ENCODE assay signal across 8 cellular contexts in genomic region chr16:69726313-69727060, GRCh38. TPM values are rescaled to one million over a fixed set of nuclear protein-coding genes. Genes with fewer than 3 reads are reported as not detected.
DNase-seq lines count a peak whose midpoint lies in the region; ATAC-seq and TF ChIP-seq lines count a peak whose summit lies in the region.

TSS of gene NQO1 (minus strand) at chr16:69726560. CDS start at chr16:69726439, 121 bp downstream.

- peak within 1 kb of the TSS; percentile 88 for H3K4me3 Mint-ChIP-seq in nephron progenitor cell
- H3K4me3 Mint-ChIP-seq in stimulated activated naive CD8-positive, alpha-beta T cell treated with anti-CD3 and anti-CD28 coated beads, Interleukin-15, amount 100 ng/mL, for 72 hours = peak within 1 kb of the TSS; percentile 95 to 99

- H3K27ac ChIP-seq in KMS-11 = peak within 1 kb of the TSS; percentile 96
- peak within 1 kb of the TSS; percentile 98 for H3K27ac ChIP-seq in RWPE1

- H3K4me2 ChIP-seq in KMS-11 = peak within 1 kb of the TSS; percentile 96

- no peaks in the 10 kb centered on the region for H4K20me1 ChIP-seq in KMS-11 (ENCODE audit: insufficient read depth)

- H3K4me3 ChIP-seq in KMS-11 (IDR thresholded peaks at IDR 0.05; ENCODE audit: insufficient read depth, low read depth, low read length) (no peak within 1 kb of the TSS), fibroblast of the aortic adventitia (ENCODE audit: low read depth, low read length) (peak within 1 kb of the TSS; percentile 73)

- ATAC-seq in GM21717 (IDR thresholded peaks at IDR 0.05; ENCODE audit: unreplicated experiment) = peak; percentile 97
- peak; percentile 100 for ATAC-seq in stimulated activated naive CD8-positive, alpha-beta T cell treated with anti-CD3 and anti-CD28 coated beads, Interleukin-15, amount 100 ng/mL, for 72 hours

- H3K27me3 ChIP-seq in KMS-11 (ENCODE audit: insufficient read depth, low read depth) = no peaks in the 10 kb centered on the region

- peak within 1 kb of the TSS; percentile 82 for H2AFZ ChIP-seq in KMS-11 (ENCODE audit: low read depth)

- no peaks in the 10 kb centered on the region for H3K27me3 Mint-ChIP-seq in nephron progenitor cell (ENCODE audit: low read depth, poor library complexity)
- no peaks in the 10 kb centered on the region for H3K27me3 Mint-ChIP-seq in stimulated activated naive CD8-positive, alpha-beta T cell treated with anti-CD3 and anti-CD28 coated beads, Interleukin-15, amount 100 ng/mL, for 72 hours

- H3K9me3 Mint-ChIP-seq in nephron progenitor cell = no peaks in the 10 kb centered on the region
- no peaks in the 10 kb centered on the region for H3K9me3 Mint-ChIP-seq in stimulated activated naive CD8-positive, alpha-beta T cell treated with anti-CD3 and anti-CD28 coated beads, Interleukin-15, amount 100 ng/mL, for 72 hours

- DNase-seq in DMS79 (lab: John Stamatoyannopoulos, UW) (peak; percentile 85), RWPE1 (ENCODE audit: low spot score) (peak; percentile 96), fibroblast of the aortic adventitia (ENCODE audit: low read depth) (peak; percentile 99), nephron progenitor cell (peak; percentile 93)
- peak; percentile 84 for DNase-seq in activated effector memory CD4-positive, alpha-beta T cell treated with Interleukin-2 at 50 U/mL for 16 hours
- peak; percentile 89 to 93 for DNase-seq in stimulated activated naive CD8-positive, alpha-beta T cell treated with anti-CD3 and anti-CD28 coated beads, Interleukin-15, amount 100 ng/mL, for 72 hours

- peaks cover 4% of the 10 kb centered on the region for H3K36me3 Mint-ChIP-seq in nephron progenitor cell (ENCODE audit: low read depth)

- no peak for TF ChIP-seq CTCF in KMS-11 (conservative IDR thresholded peaks at IDR 0.05; ENCODE audit: low read depth, low read length)
- TF ChIP-seq CTCF in RWPE1 (conservative IDR thresholded peaks at IDR 0.05; ENCODE audit: low read depth) = no peak
- no peak for TF ChIP-seq CTCF in fibroblast of the aortic adventitia (IDR thresholded peaks at IDR 0.05; ENCODE audit: insufficient read depth, low read length)
- TF ChIP-seq CTCF in nephron progenitor cell (IDR thresholded peaks at IDR 0.05) = no peak

- peak within 1 kb of the TSS; percentile 99 for H3K27ac Mint-ChIP-seq in nephron progenitor cell
- H3K27ac Mint-ChIP-seq in stimulated activated naive CD8-positive, alpha-beta T cell treated with anti-CD3 and anti-CD28 coated beads, Interleukin-15, amount 100 ng/mL, for 72 hours = peak within 1 kb of the TSS; percentile 96 to 98

- peaks cover 51% of the 10 kb centered on the region for H3K4me1 Mint-ChIP-seq in nephron progenitor cell
- H3K4me1 Mint-ChIP-seq in stimulated activated naive CD8-positive, alpha-beta T cell treated with anti-CD3 and anti-CD28 coated beads, Interleukin-15, amount 100 ng/mL, for 72 hours = peaks cover 48% of the 10 kb centered on the region

- peak within 1 kb of the TSS; percentile 92 for H3K9ac ChIP-seq in KMS-11

- peaks cover 51% of the 10 kb centered on the region for H3K4me1 ChIP-seq in KMS-11 (ENCODE audit: low read depth, poor library complexity, severe bottlenecking)

- H3K79me2 ChIP-seq in KMS-11 (ENCODE audit: insufficient read depth, low read depth) = peaks cover 31% of the 10 kb centered on the region; the same call in 1 of the 2 replicates

- H3K36me3 ChIP-seq in KMS-11 (ENCODE audit: insufficient read depth) = no peaks in the 10 kb centered on the region

- POLR2A ChIA-PET in RWPE1 (lab: Yijun Ruan, JAX; ENCODE audit: low non-redundant PET) = interaction anchor here (0.6 kb wide), 2 partner anchors 158 to 562 kb away, joined by 3 to 10 read pairs; no protein-coding TSS in a partner anchor

- CTCF ChIA-PET in RWPE1 (lab: Yijun Ruan, JAX) = interaction anchor here (0.7 to 0.8 kb wide), 2 partner anchors 28 to 1217 kb away, joined by 3 read pairs; partner anchors contain the start of gene NOB1

RNA-seq across cellular contexts. Expression of gene NQO1, which starts in this region (rescaled TPM):
- 180 and 302 TPM in 2 replicates for total RNA-seq in fibroblast of the aortic adventitia (ENCODE audit: low replicate concordance)
